Comparison of ENCODE assay signal across 13 cellular contexts in the genomic region with DNA sequence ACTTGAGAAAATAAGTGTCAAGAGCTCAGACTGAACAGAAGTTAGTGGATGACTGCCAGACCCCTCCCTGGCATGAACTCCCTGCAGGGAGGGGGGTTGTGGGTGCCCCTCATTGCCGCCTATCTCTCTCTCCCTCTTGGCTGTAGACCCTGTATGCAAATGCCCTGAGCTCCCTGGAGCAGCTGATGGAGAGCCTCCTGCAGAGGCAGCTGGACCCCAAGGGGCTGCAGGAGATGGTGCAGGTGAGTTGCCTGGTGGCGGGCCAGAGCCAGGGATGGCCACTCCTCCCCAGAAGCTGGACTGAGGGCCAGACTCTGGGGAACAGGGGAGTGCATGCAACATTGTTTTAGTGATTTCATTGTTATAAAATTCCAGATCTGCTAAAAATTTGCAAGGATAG. TPM values are rescaled to one million over a fixed set of nuclear protein-coding genes. Genes with fewer than 3 reads are reported as not detected.
"Had no signal": no experiment of that assay in that cellular context is flagged by ENCODE, and none has a peak within 500 bp of the region (broad histone marks: within the 10 kb centered on the region; RNA-seq: fewer than 3 reads in every experiment).

No MANE protein-coding gene starts in this region.

- H3K27ac ChIP-seq: prostate gland, testis, uterus had no signal

- ATAC-seq: esophagus mucosa; natural killer cell treated with Interleukin-12 subunit alpha and Interleukin-12 subunit beta and Interleukin-15 and Interleukin-18, amount 100 ng/mL, for 72 hours; stimulated activated naive CD8-positive, alpha-beta T cell treated with anti-CD3 and anti-CD28 coated beads, Interleukin-15, amount 100 ng/mL, for 72 hours had no signal

- H3K4me1 ChIP-seq: prostate gland, testis, uterus had no signal

- H3K36me3 ChIP-seq: prostate gland, uterus had no signal

- H3K27me3 ChIP-seq: testis, uterus had no signal

- H3K4me3 ChIP-seq: prostate gland, testis, uterus had no signal

- H3K9me3 ChIP-seq: prostate gland, testis, uterus had no signal

- DNase-seq: activated CD4-positive, alpha-beta memory T cell treated with anti-CD3 and anti-CD28 coated beads for 36 hours; activated CD4-positive, alpha-beta T cell treated with anti-CD3 and anti-CD28 coated beads for 1 hour; activated T-cell treated with anti-CD3 and anti-CD28 coated beads, Interleukin-2, amount 50 U/mL, for 24 hours; amniotic stem cell; occipital lobe; stimulated activated naive CD8-positive, alpha-beta T cell treated with anti-CD3 and anti-CD28 coated beads, Interleukin-15, amount 100 ng/mL, for 72 hours; T-helper 2 cell; testis had no signal

RNA-seq across cellular contexts. Expression of gene MROH2A, which starts 36.3 kb away (rescaled TPM):
- total RNA-seq: activated CD4-positive, alpha-beta memory T cell treated with anti-CD3 and anti-CD28 coated beads for 36 hours; cardiac septum; natural killer cell treated with Interleukin-12 subunit alpha and Interleukin-12 subunit beta and Interleukin-15 and Interleukin-18, amount 100 ng/mL, for 72 hours; occipital lobe; uterus had no signal

RNA-seq across cellular contexts. Expression of gene HJURP, which starts 39.9 kb away (rescaled TPM):
- total RNA-seq: cardiac septum had no signal

RNA-seq across cellular contexts. Expression of gene UGT1A1, which starts 54.4 kb away (rescaled TPM):
- total RNA-seq: activated CD4-positive, alpha-beta memory T cell treated with anti-CD3 and anti-CD28 coated beads for 36 hours; cardiac septum; natural killer cell treated with Interleukin-12 subunit alpha and Interleukin-12 subunit beta and Interleukin-15 and Interleukin-18, amount 100 ng/mL, for 72 hours; occipital lobe; uterus had no signal
